15 cellular contexts compared by ENCODE assay signal in genomic region chr1:12088607-12089006, GRCh38. TPM values are rescaled to one million over a fixed set of nuclear protein-coding genes. Genes with fewer than 3 reads are reported as not detected.
DNase-seq lines count a peak whose midpoint lies in the region; ATAC-seq, FAIRE-seq and TF ChIP-seq lines count a peak whose summit lies in the region.
"Had no signal": no experiment of that assay in that cellular context is flagged by ENCODE, and none has a peak within 500 bp of the region (broad histone marks: within the 10 kb centered on the region; RNA-seq: fewer than 3 reads in every experiment).

No MANE protein-coding gene starts in this region.

- H2BK120ac ChIP-seq in H9 (ENCODE audit: low read depth, low read length, poor library complexity, severe bottlenecking), result no peak overlapping the region

- H3K23me2 ChIP-seq in H9 (ENCODE audit: insufficient read length, low read depth, low read length, poor library complexity, severe bottlenecking), result no peaks in the 10 kb centered on the region

- no peaks in the 10 kb centered on the region for H3F3A ChIP-seq in SK-N-SH (replicated peaks; ENCODE audit: insufficient read depth)

- no peak for TF ChIP-seq POLR2A in GM12892 (IDR thresholded peaks at IDR 0.05; ENCODE audit: low read depth, low read length)

- H3K4me2 ChIP-seq in H9 (ENCODE audit: insufficient read depth, insufficient read length, low read length), result no peak overlapping the region
- H3K4me2 ChIP-seq in SK-N-SH, result no peak overlapping the region

- H3K27ac Mint-ChIP-seq in H9 (peak overlapping the region in 1 of 3 experiments; percentile 61; a peak in 1 of 7 replicates), activated B cell treated with CpG ODN at 0.5 μM for 24 hours (peak overlapping the region; percentile 95)

- H3K27me3 ChIP-seq in H9 (ENCODE audit: insufficient read depth, low read length), result no peaks in the 10 kb centered on the region
- no peaks in the 10 kb centered on the region for H3K27me3 ChIP-seq in SK-N-SH (ENCODE audit: insufficient read depth)

- DNase-seq in H9, result no peak
- DNase-seq in activated B cell treated with CpG ODN at 0.5 μM for 24 hours, result no peak
- peak; percentile 38 for DNase-seq in activated gamma-delta T cell treated with anti-CD3 and anti-CD28 coated beads, Interleukin-2, amount 50 U/mL, for 16 hours (ENCODE audit: low read depth)
- peak; percentile 18 for DNase-seq in stimulated activated CD8-positive, alpha-beta memory T cell treated with anti-CD3 and anti-CD28 coated beads, Interleukin-15, amount 100 ng/mL, for 1 hour (ENCODE audit: low read depth)
- no peak for DNase-seq in GM12892 (ENCODE audit: insufficient read length)
- DNase-seq in NCI-H1092 (lab: John Stamatoyannopoulos, UW), result no peak
- DNase-seq in SK-N-SH, result no peak
- DNase-seq: cerebellar nuclear complex, DMS 273 treated with DMSO at 0.1 percent for 48 hours, GOT3, NCI-H1436 had no signal

- no peak overlapping the region for H3K4ac ChIP-seq in H9 (ENCODE audit: low read depth, low read length)

- no peaks in the 10 kb centered on the region for H3K9me3 ChIP-seq in H9 (ENCODE audit: control insufficient read depth, low read depth, low read length)
- H3K9me3 ChIP-seq in SK-N-SH, result no peaks in the 10 kb centered on the region

- no peak for TF ChIP-seq EP300 in SK-N-SH (IDR thresholded peaks at IDR 0.05; ENCODE audit: borderline replicate concordance in 1 of 2, low read depth in 1 of 2, low read length in 1 of 2)

- H3K4me1 Mint-ChIP-seq in H9 (peaks cover 6 to 9% of the 10 kb centered on the region in 2 experiments; a peak in 3 of 4 replicates), activated B cell treated with CpG ODN at 0.5 μM for 24 hours (peaks cover 45% of the 10 kb centered on the region)

- H4K20me1 ChIP-seq in H9 (ENCODE audit: control insufficient read depth, insufficient read depth, insufficient read length), result no peaks in the 10 kb centered on the region
- H4K20me1 ChIP-seq in SK-N-SH (ENCODE audit: insufficient read depth), result no peaks in the 10 kb centered on the region

- H3K79me2 ChIP-seq in H9 (ENCODE audit: insufficient read depth, low read length), result no peaks in the 10 kb centered on the region; the same call in 1 of the 2 replicates
- no peaks in the 10 kb centered on the region for H3K79me2 ChIP-seq in SK-N-SH (ENCODE audit: insufficient read depth)

- H3K56ac ChIP-seq in H9 (ENCODE audit: insufficient read length, low read depth, low read length), result no peak overlapping the region

- no peak overlapping the region for H4K8ac ChIP-seq in H9 (replicated peaks; ENCODE audit: insufficient read length, low read depth, low read length)

- H2AFZ ChIP-seq in H9 (ENCODE audit: low read length) (no peak overlapping the region), SK-N-SH (ENCODE audit: low read depth) (no peak overlapping the region)

- no peak overlapping the region for H4K5ac ChIP-seq in H9 (ENCODE audit: insufficient read length, low read depth, low read length)

- no peaks in the 10 kb centered on the region for H3K79me1 ChIP-seq in H9 (ENCODE audit: insufficient read depth, low read depth, low read length, poor library complexity, severe bottlenecking)

- 0 out of 2 replicates have a peak overlapping the region, but pooled peaks have one; percentile 47 for H3K14ac ChIP-seq in H9 (ENCODE audit: insufficient read depth, low read length)

- FAIRE-seq in GM12892 (lab: Jason Lieb, UNC), result no peak
- FAIRE-seq: frontal cortex had no signal

- ATAC-seq in activated B cell treated with CpG ODN at 0.5 μM for 24 hours (ENCODE audit: low read depth) (peak; percentile 36), HG03442 (IDR thresholded peaks at IDR 0.05; ENCODE audit: unreplicated experiment) (no peak)

- TF ChIP-seq RAD21 in SK-N-SH (IDR thresholded peaks at IDR 0.05; ENCODE audit: low read length), result no peak

- H2BK5ac ChIP-seq in H9 (ENCODE audit: insufficient read length, low read length), result no peak overlapping the region

- H3K9me3 Mint-ChIP-seq in H9 (peaks cover 0 to 5% of the 10 kb centered on the region in 2 experiments; a peak in 1 of 5 replicates), activated B cell treated with CpG ODN at 0.5 μM for 24 hours (peaks cover 5% of the 10 kb centered on the region)

- H3K4me1 ChIP-seq in H9 (ENCODE audit: insufficient read depth, low read length) (no peaks in the 10 kb centered on the region), SK-N-SH (ENCODE audit: control insufficient read depth in 1 of 2, insufficient read depth in 2 of 2, low read depth in 1 of 2, low read length in 1 of 2) (no peaks in the 10 kb centered on the region)

- H3K27me3 Mint-ChIP-seq in H9 (ENCODE audit: low read depth), result peaks cover under 1% of the 10 kb centered on the region; the same call in 1 of the 2 replicates
- no peaks in the 10 kb centered on the region for H3K27me3 Mint-ChIP-seq in activated B cell treated with CpG ODN at 0.5 μM for 24 hours

- H3K4me3 Mint-ChIP-seq in H9 (no peak overlapping the region), activated B cell treated with CpG ODN at 0.5 μM for 24 hours (peak overlapping the region; percentile 29)

- POLR2A ChIA-PET in activated B cell treated with CpG ODN at 0.5 μM for 24 hours (lab: Charles Lee) (interaction anchor here (0.8 to 3.3 kb wide), 17 partner anchors 10 to 179 kb away, joined by 3 to 31 read pairs (median 5); partner anchors contain the start of genes MIIP, TNFRSF1B and TNFRSF8), SK-N-SH (lab: Yijun Ruan, JAX) (no interaction called here)

- no peak overlapping the region for H2BK15ac ChIP-seq in H9 (ENCODE audit: low read depth, low read length)

- no peak overlapping the region for H3K4me3 ChIP-seq in SK-N-SH (ENCODE audit: low read depth in 2 of 2, low read length in 1 of 2)

- no peaks in the 10 kb centered on the region for H3K9me2 ChIP-seq in SK-N-SH

- H3K9ac ChIP-seq in H9 (ENCODE audit: extremely low read depth, insufficient read length, low read length) (no peak overlapping the region), SK-N-SH (no peak overlapping the region)

- no peak overlapping the region for H3K23ac ChIP-seq in H9 (ENCODE audit: insufficient read length, low read depth, low read length)

- H3K27ac ChIP-seq in H9 (ENCODE audit: insufficient read length, low read depth, low read length) (no peak overlapping the region), SK-N-SH (ENCODE audit: low read depth in 2 of 2, low read length in 1 of 2) (no peak overlapping the region)

- H2BK20ac ChIP-seq in H9 (ENCODE audit: low read depth, low read length, poor library complexity, severe bottlenecking), result no peak overlapping the region

- no peak overlapping the region for H2BK12ac ChIP-seq in H9 (ENCODE audit: insufficient read length, low read depth, low read length)

- WGBS in H9 (ENCODE audit: extremely low coverage, insufficient read length, low lambda C conversion rate), result no CpG with 5 or more reads among the region's 6 CpGs
- 58% methylated on average over 2 of the region's 6 CpGs for WGBS in SK-N-SH (ENCODE audit: low lambda C conversion rate)

- H2AK5ac ChIP-seq in H9 (ENCODE audit: insufficient read length, low read length), result no peak overlapping the region

- CTCF ChIA-PET in activated B cell treated with CpG ODN at 0.5 μM for 24 hours (lab: Charles Lee), result interaction anchor here (0.9 to 2.0 kb wide), 6 partner anchors 9 to 62 kb away, joined by 3 to 10 read pairs (median 4); no protein-coding TSS in a partner anchor
- CTCF ChIA-PET in SK-N-SH (lab: Yijun Ruan, JAX), result interaction anchor here (1.3 to 2.5 kb wide), 3 partner anchors 9 to 36 kb away, joined by 4 to 11 read pairs (median 9); no protein-coding TSS in a partner anchor

- no peaks in the 10 kb centered on the region for H3K36me3 ChIP-seq in SK-N-SH (replicated peaks in 1 of 2; ENCODE audit: control insufficient read depth in 1 of 2, insufficient read depth in 2 of 2, low read length in 1 of 2)

- TF ChIP-seq CTCF in H9 (conservative IDR thresholded peaks at IDR 0.05) (no peak), activated B cell treated with CpG ODN at 0.5 μM for 24 hours (IDR thresholded peaks at IDR 0.05) (no peak), SK-N-SH (IDR thresholded peaks at IDR 0.05) (no peak)

- no peak overlapping the region for H3T11ph ChIP-seq in H9 (ENCODE audit: low read length)

- H4K91ac ChIP-seq in H9 (ENCODE audit: insufficient read length, low read depth, low read length), result no peak overlapping the region

- intact Hi-C loops in activated B cell treated with CpG ODN at 0.5 μM for 24 hours (cut with micrococcal nuclease), result loop anchor here (1.0 kb wide), 1 partner anchor 30 kb away; no protein-coding TSS in a partner anchor

- H3K18ac ChIP-seq in H9 (ENCODE audit: insufficient read length, low read depth, low read length), result no peak overlapping the region

- peaks cover 0 to 9% (median 8%) of the 10 kb centered on the region in 3 experiments; a peak in 5 of 7 replicates for H3K36me3 Mint-ChIP-seq in H9 (ENCODE audit: insufficient read depth in 1 of 3, low read depth in 3 of 3)
- peaks cover 1% of the 10 kb centered on the region for H3K36me3 Mint-ChIP-seq in activated B cell treated with CpG ODN at 0.5 μM for 24 hours (ENCODE audit: low read depth)

TF ChIP-seq in SK-N-SH, 30 proteins besides CTCF, POLR2A, EP300 and RAD21 (continues in another document):
- TF ChIP-seq EZH2phosphoT487 (IDR thresholded peaks at IDR 0.05; ENCODE audit: borderline replicate concordance, low read depth) (no peak), POLR2AphosphoS5 (IDR thresholded peaks at IDR 0.05; ENCODE audit: low read depth, low read length) (no peak), NFIC (IDR thresholded peaks at IDR 0.05; ENCODE audit: borderline replicate concordance) (no peak)

RNA-seq across cellular contexts. Expression of gene TNFRSF8, which starts 25.5 kb away (rescaled TPM):
- total RNA-seq in H9 (2021), result 2.9 and 3.2 TPM in 2 replicates
- total RNA-seq in activated B cell treated with CpG ODN at 0.5 μM for 24 hours, result 2.2 and 2.7 TPM in 2 replicates
- 45.9 TPM for polyA plus RNA-seq in GM12892 (2012; ENCODE audit: missing spikeins)
- polyA plus RNA-seq in SK-N-SH (2012; rRNA removed), result 0.07 TPM in 1 of 2 replicates, not detected in the other
- 0.03 TPM in 1 of 2 replicates, not detected in the other for polyA plus RNA-seq in SK-N-SH (2012; cell fraction: cytosol; rRNA removed)
- polyA plus RNA-seq in SK-N-SH (2012; cell fraction: nucleus; rRNA removed), result 0.04 and 0.08 TPM in 2 replicates
- total RNA-seq: frontal cortex, lung microvascular endothelial cell, renal cortical epithelial cell had no signal

Comparison
In these comparisons a context has a peak if more than half of its experiments do, and no peak if none do; other contexts are left out.
1. DNase-seq: peak in activated gamma-delta T cell treated with anti-CD3 and anti-CD28 coated beads, Interleukin-2, amount 50 U/mL, for 16 hours (single experiment) and stimulated activated CD8-positive, alpha-beta memory T cell treated with anti-CD3 and anti-CD28 coated beads, Interleukin-15, amount 100 ng/mL, for 1 hour (single experiment); none in H9 (single experiment), activated B cell treated with CpG ODN at 0.5 μM for 24 hours (single experiment), GM12892 (single experiment), NCI-H1092 (single experiment) and SK-N-SH (single experiment).